In the genomic region with DNA sequence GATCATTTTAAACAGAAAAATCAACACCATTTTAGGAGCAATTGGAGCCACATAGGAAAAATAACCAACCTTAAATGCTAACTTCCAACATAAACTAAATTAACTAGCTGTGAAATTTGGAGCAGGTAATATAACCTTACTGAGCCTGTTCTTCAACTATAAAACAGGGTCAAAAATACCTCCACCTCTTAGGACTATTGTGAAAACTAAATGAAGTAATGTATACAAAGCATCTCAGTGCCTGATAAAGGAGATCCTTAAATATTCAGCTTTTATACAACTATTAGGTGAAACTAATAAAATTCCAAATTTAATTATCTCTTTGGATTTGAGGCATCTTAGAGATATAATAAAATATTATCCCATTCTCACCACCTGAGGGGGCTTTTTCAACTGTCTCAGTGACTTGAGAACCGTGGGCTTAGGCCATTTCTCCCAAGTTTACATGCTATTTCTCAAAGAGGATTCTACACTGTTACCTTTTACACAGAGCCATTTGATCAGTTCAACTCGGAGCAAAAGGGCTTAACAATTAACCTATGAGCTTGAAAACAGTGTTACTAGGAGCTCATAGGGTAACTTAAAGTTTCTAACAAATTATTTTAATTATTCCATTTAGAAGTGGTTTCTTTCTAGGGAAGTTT, we compare ENCODE assay signal across 12 cellular contexts.
DNase-seq lines count a peak whose midpoint lies in the region; ATAC-seq and TF ChIP-seq lines count a peak whose summit lies in the region.
"Had no signal": no experiment of that assay in that cellular context is flagged by ENCODE, and none has a peak within 500 bp of the region (broad histone marks: within the 10 kb centered on the region; RNA-seq: fewer than 3 reads in every experiment).

No MANE protein-coding gene starts in this region.

- CTCF ChIA-PET in OCI-LY7 (lab: Charles Lee; ENCODE audit: unreplicated experiment): no interaction called here

- peak overlapping the region; percentile 53; the same call in 1 of the 2 replicates for H3K4me2 ChIP-seq in OCI-LY7 (ENCODE audit: low read length)

- POLR2A ChIA-PET in OCI-LY7 (lab: Charles Lee): interaction anchor here (0.5 to 3.1 kb wide), 11 partner anchors 12 to 619 kb away, joined by 3 to 13 read pairs (median 3); no protein-coding TSS in a partner anchor

- 0 out of 2 replicates have a peak, but pooled peaks cover 6% of the 10 kb centered on the region for H4K20me1 ChIP-seq in OCI-LY7 (ENCODE audit: insufficient read depth, low read length)

- intact Hi-C loops in OCI-LY7 (cut with micrococcal nuclease; ENCODE audit: unreplicated experiment): loop anchor here (5.0 kb wide), 2 partner anchors 49 to 206 kb away; a partner anchor contains a TSS

- DNase-seq in OCI-LY7 (ENCODE audit: low spot score) (peak; percentile 45), fibroblast of peridontal ligament (ENCODE audit: extremely low read depth) (peak; percentile 44), RPMI8226 (no peak)
- DNase-seq: activated T-cell treated with anti-CD3 and anti-CD28 coated beads, Interleukin-2, amount 50 U/mL, for 72 hours; effector memory CD4-positive, alpha-beta T cell; kidney glomerular epithelial cell; NCI-H446; stimulated activated naive CD4-positive, alpha-beta T cell had no signal

- peaks cover 29% of the 10 kb centered on the region for H3K4me1 ChIP-seq in OCI-LY7 (ENCODE audit: insufficient read depth, low read length, poor library complexity, severe bottlenecking)

- TSS peak; percentile 38 for BruUV-seq in OCI-LY7 (replicated peaks; lab: Mats Ljungman, UMichigan)

- no peaks in the 10 kb centered on the region for H3K36me3 ChIP-seq in OCI-LY7 (ENCODE audit: insufficient read depth, low read length)

- peak; percentile 55 for TF ChIP-seq CTCF in OCI-LY7 (conservative IDR thresholded peaks at IDR 0.05; ENCODE audit: low read length)

- H3K9me3 ChIP-seq in OCI-LY7 (ENCODE audit: low read length): no peaks in the 10 kb centered on the region

- peaks cover 4% of the 10 kb centered on the region; the same call in 1 of the 2 replicates for H3K79me2 ChIP-seq in OCI-LY7 (ENCODE audit: insufficient read depth, low read depth, low read length)

- peak overlapping the region; percentile 94 for H3K4me3 ChIP-seq in GM08714 (ENCODE audit: low read length)
- H3K4me3 ChIP-seq in OCI-LY7 (ENCODE audit: low read depth, low read length, poor library complexity, severe bottlenecking): no peak overlapping the region
- peak overlapping the region in 6 of 7 experiments; percentile 55 to 85 (median 60) for H3K4me3 ChIP-seq in skin epidermis

- no peak for ATAC-seq in HG03108 (IDR thresholded peaks at IDR 0.05; ENCODE audit: unreplicated experiment)
- ATAC-seq in GM21381 (IDR thresholded peaks at IDR 0.05; ENCODE audit: unreplicated experiment): no peak
- ATAC-seq: activated T-cell treated with anti-CD3 and anti-CD28 coated beads, Interleukin-2, amount 50 U/mL, for 72 hours had no signal

- no peak overlapping the region for H2AFZ ChIP-seq in OCI-LY7 (ENCODE audit: low read length)

- H3K9me2 ChIP-seq in OCI-LY7 (ENCODE audit: insufficient read depth, low read length): no peaks in the 10 kb centered on the region

- H3K27ac ChIP-seq in OCI-LY7 (ENCODE audit: low read depth, low read length, poor library complexity, severe bottlenecking): no peak overlapping the region
- peak overlapping the region in 5 of 21 experiments; percentile 11 to 95 (median 43) for H3K27ac ChIP-seq in skin epidermis
